Comparison of ENCODE assay signal across 32 cellular contexts in genomic region chr2:71692621-71693277, GRCh38.
DNase-seq lines count a peak whose midpoint lies in the region; ATAC-seq and TF ChIP-seq lines count a peak whose summit lies in the region.
"Had no signal": no experiment of that assay in that cellular context is flagged by ENCODE, and none has a peak within 500 bp of the region (broad histone marks: within the 10 kb centered on the region; RNA-seq: fewer than 3 reads in every experiment).

No MANE protein-coding gene starts in this region.

- no peaks in the 10 kb centered on the region for H3K79me2 ChIP-seq in trophoblast cell (ENCODE audit: control insufficient read depth, insufficient read depth, low read length, poor library complexity)

- H4K91ac ChIP-seq in trophoblast cell (ENCODE audit: low read depth, low read length): no peak overlapping the region

- H3K4me1 ChIP-seq in trophoblast cell (ENCODE audit: control insufficient read depth in 1 of 2, insufficient read depth in 2 of 2, low read length in 2 of 2): peaks cover 16 to 22% of the 10 kb centered on the region in 2 experiments
- H3K4me1 ChIP-seq in aorta (ENCODE audit: control insufficient read depth in 1 of 2, insufficient read depth in 2 of 2, low read length in 2 of 2): no peaks in the 10 kb centered on the region
- H3K4me1 ChIP-seq in CD8-positive, alpha-beta T cell (ENCODE audit: insufficient read depth, low read length): no peaks in the 10 kb centered on the region

- H3K4me3 ChIP-seq in trophoblast cell (ENCODE audit: low read depth, low read length) (no peak overlapping the region), aorta (ENCODE audit: low read length in 2 of 2) (no peak overlapping the region)
- H3K4me3 ChIP-seq in CD8-positive, alpha-beta T cell (ENCODE audit: low read depth, low read length): no peak overlapping the region
- H3K4me3 ChIP-seq: GM12878, PC-9 had no signal

- H2AK5ac ChIP-seq in trophoblast cell (ENCODE audit: low read length): no peak overlapping the region

- POLR2A ChIA-PET in RWPE1 (lab: Yijun Ruan, JAX; ENCODE audit: low non-redundant PET): no interaction called here
- POLR2A ChIA-PET in CD8-positive, alpha-beta T cell (lab: Charles Lee): no interaction called here

- no CpG with 5 or more reads among the region's 10 CpGs for WGBS in trophoblast cell (ENCODE audit: extremely low coverage, insufficient coverage, insufficient read length)
- WGBS in aorta, 2 donors: 85 to 86% methylated on average over 10 of the region's 10 CpGs

- peak; percentile 33 for DNase-seq in activated effector memory CD4-positive, alpha-beta T cell treated with anti-CD3 and anti-CD28 coated beads, Interleukin-2, amount 50 U/mL, for 16 hours
- no peak for DNase-seq in activated effector memory CD4-positive, alpha-beta T cell treated with Interleukin-2 at 50 U/mL for 16 hours
- DNase-seq in endothelial cell (ENCODE audit: low spot score): no peak
- DNase-seq in trophoblast cell: peak; percentile 7 to 48
- DNase-seq in aorta: peak; percentile 3 to 35
- no peak for DNase-seq in RWPE1 (ENCODE audit: low spot score)
- DNase-seq in CD8-positive, alpha-beta T cell: no peak
- no peak for DNase-seq in NCI-H526 treated with DMSO at 0.1 percent for 48 hours (lab: John Stamatoyannopoulos, UW)
- DNase-seq: CD8-positive, alpha-beta memory T cell; DMS 273 treated with DMSO at 0.1 percent for 48 hours; DMS79; EL; GDM1; GOT3; HCEC 1CT; IMR-90; MM.1S; NCI-H1048; NCI-H187; NCI-H2081 treated with DMSO at 0.1 percent for 48 hours; NCI-H2171 treated with DMSO at 0.1 percent for 48 hours; NCI-H345; NCI-H510A treated with DMSO at 0.1 percent for 48 hours; NCI-H774; PC-9; SHP77 treated with DMSO at 0.1 percent for 48 hours had no signal

- H3K36me3 ChIP-seq in trophoblast cell (ENCODE audit: control insufficient read depth in 1 of 2, insufficient read depth in 2 of 2, low read length in 2 of 2) (peaks cover 0 to 3% of the 10 kb centered on the region in 2 experiments), aorta (ENCODE audit: control insufficient read depth in 1 of 2, insufficient read depth in 2 of 2, low read length in 1 of 2) (no peaks in the 10 kb centered on the region)
- H3K36me3 ChIP-seq in CD8-positive, alpha-beta T cell (ENCODE audit: insufficient read depth, low read length): no peaks in the 10 kb centered on the region

- CTCF ChIA-PET in RWPE1 (lab: Yijun Ruan, JAX): interaction anchor here (0.7 kb wide), 1 partner anchor 11 kb away, joined by 3 read pairs; no protein-coding TSS in a partner anchor
- CTCF ChIA-PET in CD8-positive, alpha-beta T cell (lab: Charles Lee): no interaction called here

- H2BK12ac ChIP-seq in trophoblast cell (ENCODE audit: low read length): no peak overlapping the region

- H3K79me1 ChIP-seq in trophoblast cell (ENCODE audit: low read length): no peaks in the 10 kb centered on the region

- H3K4me3 Mint-ChIP-seq in endothelial cell (ENCODE audit: unreplicated experiment): no peak overlapping the region
- H3K4me3 Mint-ChIP-seq in CD8-positive, alpha-beta T cell: no peak overlapping the region
- H3K4me3 Mint-ChIP-seq: B cell; CD8-positive, alpha-beta memory T cell had no signal

- no peak overlapping the region for H3K23ac ChIP-seq in trophoblast cell (ENCODE audit: low read length)

- H3K27ac ChIP-seq in trophoblast cell (ENCODE audit: low read depth, low read length) (no peak overlapping the region), aorta (ENCODE audit: low read depth in 1 of 2, low read length in 2 of 2) (no peak overlapping the region), RWPE1 (no peak overlapping the region)
- H3K27ac ChIP-seq in CD8-positive, alpha-beta T cell (ENCODE audit: low read depth, low read length): no peak overlapping the region
- H3K27ac ChIP-seq: 22Rv1, C4-2B, KMS-11, PC-9 had no signal

- no peaks in the 10 kb centered on the region for H3K9me3 Mint-ChIP-seq in endothelial cell (ENCODE audit: unreplicated experiment)
- no peaks in the 10 kb centered on the region for H3K9me3 Mint-ChIP-seq in CD8-positive, alpha-beta T cell
- H3K9me3 Mint-ChIP-seq: CD8-positive, alpha-beta memory T cell had no signal

- TF ChIP-seq CTCF in endothelial cell (IDR thresholded peaks at IDR 0.05; ENCODE audit: unreplicated experiment): no peak
- no peak for TF ChIP-seq CTCF in RWPE1 (conservative IDR thresholded peaks at IDR 0.05; ENCODE audit: low read depth)
- TF ChIP-seq CTCF in CD8-positive, alpha-beta T cell (IDR thresholded peaks at IDR 0.05): no peak

- H3K14ac ChIP-seq in trophoblast cell (ENCODE audit: low read length): no peak overlapping the region

- intact Hi-C loops in aorta (cut with DNase I): loop anchor here in 1 of 2 donors (10.0 kb wide), 1 partner anchor 148 kb away; no protein-coding TSS in a partner anchor
- intact Hi-C loops in CD8-positive, alpha-beta T cell (cut with DNase I, micrococcal nuclease): no loop called here

- ATAC-seq in aorta (ENCODE audit: low FRiP score): no peak
- ATAC-seq in CD8-positive, alpha-beta T cell: no peak
- ATAC-seq: GM12878 had no signal

- no peak overlapping the region for H3K4me2 ChIP-seq in trophoblast cell (ENCODE audit: low read length)
- H3K4me2 ChIP-seq: KMS-11, PC-9, SK-N-SH had no signal

- no peak overlapping the region for H2AFZ ChIP-seq in trophoblast cell (ENCODE audit: insufficient read depth, low read length, poor library complexity)
- H2AFZ ChIP-seq: PC-9 had no signal

- no peak overlapping the region for H2BK5ac ChIP-seq in trophoblast cell (ENCODE audit: low read depth, low read length, poor library complexity)

- H2BK120ac ChIP-seq in trophoblast cell (ENCODE audit: insufficient read depth, low read length, poor library complexity): no peak overlapping the region

- no peak overlapping the region for H3K4ac ChIP-seq in trophoblast cell (ENCODE audit: low read depth, low read length)

- H3K18ac ChIP-seq in trophoblast cell (ENCODE audit: low read length): no peak overlapping the region

- H3K4me1 Mint-ChIP-seq in endothelial cell (ENCODE audit: unreplicated experiment): peaks cover 23% of the 10 kb centered on the region
- no peaks in the 10 kb centered on the region for H3K4me1 Mint-ChIP-seq in CD8-positive, alpha-beta T cell (ENCODE audit: low read depth)
- H3K4me1 Mint-ChIP-seq: B cell; CD8-positive, alpha-beta memory T cell had no signal

- no peak overlapping the region for H4K8ac ChIP-seq in trophoblast cell (ENCODE audit: low read depth, low read length)

- H4K12ac ChIP-seq in trophoblast cell (ENCODE audit: low read depth, low read length): no peak overlapping the region

- peak overlapping the region; percentile 59 for H3K27ac Mint-ChIP-seq in endothelial cell (ENCODE audit: unreplicated experiment)
- no peak overlapping the region for H3K27ac Mint-ChIP-seq in CD8-positive, alpha-beta T cell
- H3K27ac Mint-ChIP-seq: B cell; CD8-positive, alpha-beta memory T cell had no signal

- H3K9me3 ChIP-seq in trophoblast cell (ENCODE audit: insufficient read depth, low read depth, low read length): peaks cover 3% of the 10 kb centered on the region
- no peaks in the 10 kb centered on the region for H3K9me3 ChIP-seq in aorta (ENCODE audit: control insufficient read depth, low read length)
- H3K9me3 ChIP-seq in CD8-positive, alpha-beta T cell (ENCODE audit: low read length): no peaks in the 10 kb centered on the region
- H3K9me3 ChIP-seq: SK-N-SH had no signal

- H3K27me3 ChIP-seq in trophoblast cell (ENCODE audit: insufficient read depth, low read length): no peaks in the 10 kb centered on the region
- no peaks in the 10 kb centered on the region for H3K27me3 ChIP-seq in aorta (ENCODE audit: control insufficient read depth in 1 of 2, insufficient read depth in 2 of 2, low read length in 1 of 2)
- no peaks in the 10 kb centered on the region for H3K27me3 ChIP-seq in CD8-positive, alpha-beta T cell (ENCODE audit: insufficient read depth, low read length)

- peaks cover 51% of the 10 kb centered on the region for H3K27me3 Mint-ChIP-seq in endothelial cell (ENCODE audit: unreplicated experiment)
- H3K27me3 Mint-ChIP-seq in CD8-positive, alpha-beta T cell (ENCODE audit: low read depth): no peaks in the 10 kb centered on the region

- peaks cover 50% of the 10 kb centered on the region for H3K36me3 Mint-ChIP-seq in endothelial cell (ENCODE audit: low read depth, unreplicated experiment)
- peaks cover 2% of the 10 kb centered on the region for H3K36me3 Mint-ChIP-seq in CD8-positive, alpha-beta T cell
- H3K36me3 Mint-ChIP-seq: CD8-positive, alpha-beta memory T cell had no signal

- H3K9ac ChIP-seq in trophoblast cell (ENCODE audit: low read length): no peak overlapping the region
- H3K9ac ChIP-seq: KMS-11, SK-N-SH had no signal

Comparison
In these comparisons a context has a peak if more than half of its experiments do, and no peak if none do; other contexts are left out.
1. DNase-seq: peak in activated effector memory CD4-positive, alpha-beta T cell treated with anti-CD3 and anti-CD28 coated beads, Interleukin-2, amount 50 U/mL, for 16 hours (single experiment), trophoblast cell (2 of 2) and aorta (2 of 2); none in activated effector memory CD4-positive, alpha-beta T cell treated with Interleukin-2 at 50 U/mL for 16 hours (single experiment), endothelial cell (single experiment), RWPE1 (single experiment), CD8-positive, alpha-beta T cell (0 of 7) and NCI-H526 treated with DMSO at 0.1 percent for 48 hours (single experiment).